6 cellular contexts compared by ENCODE assay signal in genomic region chr5:147143215-147143614, GRCh38.
"Had no signal": no experiment of that assay in that cellular context is flagged by ENCODE, and none has a peak within 500 bp of the region (broad histone marks: within the 10 kb centered on the region; RNA-seq: fewer than 3 reads in every experiment).

No MANE protein-coding gene starts in this region.

- FAIRE-seq: HTR-8/SVneo, K562 had no signal

- H3K27ac ChIP-seq: HL-60, KMS-11 had no signal

- H3K4me3 ChIP-seq: K562 had no signal

- H3K4me2 ChIP-seq: KMS-11 had no signal

- H3K9ac ChIP-seq: KMS-11 had no signal

- DNase-seq: KBM-7, KG1 had no signal

- ATAC-seq: K562 had no signal
